Comparison of ENCODE assay signal across 20 cellular contexts in the genomic region with DNA sequence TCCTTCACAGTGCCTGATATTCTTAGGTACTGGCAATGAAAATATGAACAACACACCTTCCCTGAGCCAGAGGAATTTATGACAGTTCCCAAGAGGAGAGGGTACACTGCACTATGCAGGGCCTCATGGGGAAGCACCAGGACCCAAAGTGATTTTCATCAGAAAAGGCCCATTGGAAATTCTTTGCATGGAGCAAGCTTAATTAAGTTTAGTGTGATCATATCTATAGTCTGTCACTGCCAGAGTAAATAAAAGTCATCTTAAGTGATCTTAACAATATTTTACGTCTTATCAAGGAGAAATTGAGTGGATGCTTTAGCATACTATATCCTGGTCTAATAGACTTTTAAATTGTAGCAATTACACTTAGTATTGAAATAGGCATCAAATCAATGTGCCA.
DNase-seq lines count a peak whose midpoint lies in the region; ATAC-seq and TF ChIP-seq lines count a peak whose summit lies in the region.
"Had no signal": no experiment of that assay in that cellular context is flagged by ENCODE, and none has a peak within 500 bp of the region (broad histone marks: within the 10 kb centered on the region; RNA-seq: fewer than 3 reads in every experiment).

No MANE protein-coding gene starts in this region.

- ATAC-seq in GM18519 (IDR thresholded peaks at IDR 0.05; ENCODE audit: low FRiP score, unreplicated experiment) = no peak
- ATAC-seq: GM12878 had no signal

- no peak for TF ChIP-seq CTCF in SK-N-SH (IDR thresholded peaks at IDR 0.05)
- TF ChIP-seq CTCF in VCaP (conservative IDR thresholded peaks at IDR 0.05) = no peak

- H3K27me3 ChIP-seq in SK-N-SH (ENCODE audit: insufficient read depth) = no peaks in the 10 kb centered on the region
- H3K27me3 ChIP-seq: BE2C, BLaER1 had no signal

- CTCF ChIA-PET in SK-N-SH (lab: Yijun Ruan, JAX) = interaction anchor here (1.4 to 2.9 kb wide), 5 partner anchors 27 to 225 kb away, joined by 3 to 16 read pairs (median 5); no protein-coding TSS in a partner anchor

- 0 out of 2 replicates have a peak, but pooled peaks cover 10% of the 10 kb centered on the region for H3K9me3 ChIP-seq in SK-N-SH
- H3K9me3 ChIP-seq: BE2C had no signal

- DNase-seq in SK-N-DZ (ENCODE audit: low spot score) (peak; percentile 87), SK-N-SH (peak; percentile 52)
- DNase-seq in activated effector memory CD4-positive, alpha-beta T cell treated with anti-CD3 and anti-CD28 coated beads, Interleukin-2, amount 50 U/mL, for 16 hours = no peak
- DNase-seq: 8988T; ACHN; BE2C; C1 segment of cervical spinal cord; CD4-positive, alpha-beta memory T cell; CD8-positive, alpha-beta memory T cell; COR-L47; DMS 273 treated with DMSO at 0.1 percent for 48 hours; DMS153; DMS53; DND-41; EL; GDM1 had no signal

- H4K20me1 ChIP-seq in SK-N-SH (ENCODE audit: insufficient read depth) = no peaks in the 10 kb centered on the region
- H4K20me1 ChIP-seq: BLaER1 had no signal

- no peak overlapping the region for H3K27ac ChIP-seq in SK-N-SH (ENCODE audit: low read depth in 2 of 2, low read length in 1 of 2)
- H3K27ac ChIP-seq in VCaP = peak overlapping the region; percentile 32; the same call in 1 of the 2 replicates
- H3K27ac ChIP-seq: BLaER1 had no signal

- H3K4me1 ChIP-seq in SK-N-SH (ENCODE audit: control insufficient read depth in 1 of 2, insufficient read depth in 2 of 2, low read depth in 1 of 2, low read length in 1 of 2) = peaks cover 0 to 5% of the 10 kb centered on the region in 2 experiments; a peak in 2 of 4 replicates
- H3K4me1 ChIP-seq: BLaER1 had no signal

- H3K36me3 ChIP-seq in SK-N-SH (replicated peaks in 1 of 2; ENCODE audit: control insufficient read depth in 1 of 2, insufficient read depth in 2 of 2, low read length in 1 of 2) = no peaks in the 10 kb centered on the region
- H3K36me3 ChIP-seq: BE2C, BLaER1 had no signal

- no peak for TF ChIP-seq RAD21 in SK-N-SH (IDR thresholded peaks at IDR 0.05; ENCODE audit: low read length)

- no peak overlapping the region for H2AFZ ChIP-seq in SK-N-SH (ENCODE audit: low read depth)

- H3K79me2 ChIP-seq in SK-N-SH (ENCODE audit: insufficient read depth) = no peaks in the 10 kb centered on the region

- WGBS in SK-N-SH (ENCODE audit: low lambda C conversion rate) = 88% methylated on average over 1 of the region's 1 CpG

- TF ChIP-seq EP300 in SK-N-SH (IDR thresholded peaks at IDR 0.05; ENCODE audit: borderline replicate concordance in 1 of 2, low read depth in 1 of 2, low read length in 1 of 2) = 0 out of 4 replicates have a peak, but pooled peaks of 1 of the 2 experiments have one; percentile 37

- H3K4me3 ChIP-seq in SK-N-SH (ENCODE audit: low read depth in 2 of 2, low read length in 1 of 2) = no peak overlapping the region
- H3K4me3 ChIP-seq: BLaER1, GM12878 had no signal

- POLR2A ChIA-PET in SK-N-SH (lab: Yijun Ruan, JAX) = no interaction called here

- H3K9ac ChIP-seq in SK-N-SH = no peak overlapping the region
- H3K9ac ChIP-seq: BLaER1 had no signal

- H3F3A ChIP-seq in SK-N-SH (replicated peaks; ENCODE audit: insufficient read depth) = no peaks in the 10 kb centered on the region

- no peaks in the 10 kb centered on the region for H3K9me2 ChIP-seq in SK-N-SH

- no peak overlapping the region for H3K4me2 ChIP-seq in SK-N-SH
- H3K4me2 ChIP-seq: BLaER1 had no signal

TF ChIP-seq in SK-N-SH, 30 proteins besides CTCF, POLR2A, EP300 and RAD21:
- TF ChIP-seq POLR2AphosphoS5 (IDR thresholded peaks at IDR 0.05; ENCODE audit: low read depth, low read length) (no peak), RCOR1 (IDR thresholded peaks at IDR 0.05; ENCODE audit: low read length) (peak; percentile 74), GATA2 (CRISPR knock-in tag; IDR thresholded peaks at IDR 0.05) (peak; percentile 82), FOXJ3 (CRISPR knock-in tag; IDR thresholded peaks at IDR 0.05) (no peak), JUND (IDR thresholded peaks at IDR 0.05) (no peak), TAF1 (IDR thresholded peaks at IDR 0.05; ENCODE audit: borderline replicate concordance, low read depth, low read length) (no peak), YY1 (IDR thresholded peaks at IDR 0.05; ENCODE audit: low read depth) (no peak), MXI1 (IDR thresholded peaks at IDR 0.05; ENCODE audit: low read depth, low read length) (0 out of 2 replicates have a peak, but pooled peaks have one; percentile 22), CHD2 (IDR thresholded peaks at IDR 0.05; ENCODE audit: low read length, partially characterized antibody) (no peak), MEF2A (IDR thresholded peaks at IDR 0.05; ENCODE audit: borderline replicate concordance, low read depth) (no peak), FOXM1 (IDR thresholded peaks at IDR 0.05; ENCODE audit: low read depth) (no peak), RXRA (IDR thresholded peaks at IDR 0.05; ENCODE audit: borderline replicate concordance, low read depth) (no peak)
- TF ChIP-seq, protein P1, sequence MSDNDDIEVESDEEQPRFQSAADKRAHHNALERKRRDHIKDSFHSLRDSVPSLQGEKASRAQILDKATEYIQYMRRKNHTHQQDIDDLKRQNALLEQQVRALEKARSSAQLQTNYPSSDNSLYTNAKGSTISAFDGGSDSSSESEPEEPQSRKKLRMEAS (IDR thresholded peaks at IDR 0.05; ENCODE audit: low read depth) = no peak
- TF ChIP-seq, protein P2, sequence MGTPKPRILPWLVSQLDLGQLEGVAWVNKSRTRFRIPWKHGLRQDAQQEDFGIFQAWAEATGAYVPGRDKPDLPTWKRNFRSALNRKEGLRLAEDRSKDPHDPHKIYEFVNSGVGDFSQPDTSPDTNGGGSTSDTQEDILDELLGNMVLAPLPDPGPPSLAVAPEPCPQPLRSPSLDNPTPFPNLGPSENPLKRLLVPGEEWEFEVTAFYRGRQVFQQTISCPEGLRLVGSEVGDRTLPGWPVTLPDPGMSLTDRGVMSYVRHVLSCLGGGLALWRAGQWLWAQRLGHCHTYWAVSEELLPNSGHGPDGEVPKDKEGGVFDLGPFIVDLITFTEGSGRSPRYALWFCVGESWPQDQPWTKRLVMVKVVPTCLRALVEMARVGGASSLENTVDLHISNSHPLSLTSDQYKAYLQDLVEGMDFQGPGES (IDR thresholded peaks at IDR 0.05; ENCODE audit: low read depth, low read length) = no peak
